38 cellular contexts compared by ENCODE assay signal in the genomic region with DNA sequence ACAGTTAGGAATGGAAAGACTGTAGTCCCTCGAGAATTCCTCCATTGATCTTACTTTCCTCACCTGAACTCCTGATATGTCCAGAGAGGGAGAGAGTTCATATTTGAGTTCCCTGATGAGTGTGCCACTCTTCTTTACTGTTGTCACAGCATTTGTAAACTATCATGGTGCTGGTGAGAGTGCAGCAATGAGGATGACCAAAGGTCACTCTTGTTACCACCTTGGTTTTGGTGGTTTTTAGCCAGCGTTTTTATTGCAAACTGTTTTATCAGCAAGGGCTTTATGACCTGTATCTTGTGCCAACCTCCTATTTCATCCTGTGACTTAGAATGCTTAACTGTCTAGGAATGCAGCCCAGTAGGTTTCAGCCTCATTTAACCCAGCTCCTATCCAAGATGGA.
"Had no signal": no experiment of that assay in that cellular context is flagged by ENCODE, and none has a peak within 500 bp of the region (broad histone marks: within the 10 kb centered on the region; RNA-seq: fewer than 3 reads in every experiment).

No MANE protein-coding gene starts in this region.

- H3K4me3 ChIP-seq: ascending aorta, cardiac muscle cell had no signal

- H3K27me3 ChIP-seq: ascending aorta, cardiac muscle cell had no signal

- H3K36me3 ChIP-seq: ascending aorta, cardiac muscle cell, WERI-Rb-1 had no signal

- H3K27ac ChIP-seq: ascending aorta, cardiac muscle cell, WERI-Rb-1 had no signal

- H3K27me3 Mint-ChIP-seq: activated CD4-positive, alpha-beta memory T cell treated with anti-CD3 and anti-CD28 coated beads, Interleukin-2, amount 10 ng/mL, durations not matched to agents 7 days and 5 days; activated CD4-positive, alpha-beta T cell treated with anti-CD3 and anti-CD28 coated beads for 36 hours; activated CD4-positive, alpha-beta T cell treated with anti-CD3 and anti-CD28 coated beads, Interleukin-2, amount 10 ng/mL, durations not matched to agents 7 days and 5 days; activated CD8-positive, alpha-beta memory T cell treated with anti-CD3 and anti-CD28 coated beads, Interleukin-2, amount 10 ng/mL, durations not matched to agents 7 days and 5 days; activated naive CD4-positive, alpha-beta T cell treated with anti-CD3 and anti-CD28 coated beads, Interleukin-2, amount 10 ng/mL, durations not matched to agents 7 days and 5 days; activated naive CD4-positive, alpha-beta T cell treated with anti-CD3 and anti-CD28 coated beads, Interleukin-2, amount 50 U/mL, for 24 hours; activated naive CD8-positive, alpha-beta T cell; activated naive CD8-positive, alpha-beta T cell treated with anti-CD3 and anti-CD28 coated beads, Interleukin-2, amount 10 ng/mL, durations not matched to agents 7 days and 5 days; activated naive CD8-positive, alpha-beta T cell treated with anti-CD3 and anti-CD28 coated beads, Interleukin-2, amount 50 U/mL, for 24 hours; activated T-cell treated with anti-CD3 and anti-CD28 coated beads, Interleukin-2, amount 50 U/mL, for 24 hours; central memory CD8-positive, alpha-beta T cell had no signal

- ATAC-seq: activated CD4-positive, alpha-beta T cell treated with anti-CD3 and anti-CD28 coated beads for 36 hours; activated CD4-positive, CD25-positive, alpha-beta regulatory T cell treated with anti-CD3 and anti-CD28 coated beads, Interleukin-2, amount 50 U/mL, for 24 hours; activated CD8-positive, alpha-beta memory T cell treated with anti-CD3 and anti-CD28 coated beads, Interleukin-2, amount 10 ng/mL, durations not matched to agents 7 days and 5 days; activated CD8-positive, alpha-beta T cell treated with anti-CD3 and anti-CD28 coated beads, Interleukin-2, amount 10 ng/mL, durations not matched to agents 7 days and 5 days; activated naive CD8-positive, alpha-beta T cell treated with anti-CD3 and anti-CD28 coated beads, Interleukin-2, amount 50 U/mL, for 24 hours; WTC11 had no signal

- H3K4me1 ChIP-seq: ascending aorta had no signal

- DNase-seq: activated CD4-positive, alpha-beta memory T cell treated with anti-CD3 and anti-CD28 coated beads, Interleukin-2, amount 10 ng/mL, durations not matched to agents 7 days and 5 days; activated CD4-positive, alpha-beta T cell treated with anti-CD3 and anti-CD28 coated beads for 1 hour; activated CD4-positive, alpha-beta T cell treated with anti-CD3 and anti-CD28 coated beads for 36 hours; activated CD4-positive, alpha-beta T cell treated with anti-CD3 and anti-CD28 coated beads for 48 hours; activated CD4-positive, alpha-beta T cell treated with anti-CD3 and anti-CD28 coated beads, Interleukin-2, amount 10 ng/mL, durations not matched to agents 7 days and 5 days; activated CD4-positive, alpha-beta T cell treated with anti-CD3 and anti-CD28 coated beads, Interleukin-2, amount 50 U/mL, for 48 hours; activated CD4-positive, CD25-positive, alpha-beta regulatory T cell; activated CD8-positive, alpha-beta memory T cell treated with anti-CD3 and anti-CD28 coated beads for 24 hours; activated CD8-positive, alpha-beta memory T cell treated with anti-CD3 and anti-CD28 coated beads, Interleukin-2, amount 10 ng/mL, durations not matched to agents 7 days and 5 days; activated CD8-positive, alpha-beta memory T cell treated with anti-CD3 and anti-CD28 coated beads, Interleukin-2, amount 50 U/mL, for 48 hours; activated CD8-positive, alpha-beta T cell treated with anti-CD3 and anti-CD28 coated beads, Interleukin-2, amount 10 ng/mL, durations not matched to agents 7 days and 5 days; activated effector memory CD4-positive, alpha-beta T cell treated with Interleukin-2 at 50 U/mL for 16 hours; activated gamma-delta T cell; activated naive CD4-positive, alpha-beta T cell treated with anti-CD3 and anti-CD28 coated beads, Interleukin-2, amount 10 ng/mL, durations not matched to agents 7 days and 5 days; activated naive CD4-positive, alpha-beta T cell treated with Interleukin-2 at 50 U/mL for 16 hours; activated naive CD8-positive, alpha-beta T cell treated with anti-CD3 and anti-CD28 coated beads, Interleukin-2, amount 10 ng/mL, durations not matched to agents 7 days and 5 days; activated naive CD8-positive, alpha-beta T cell treated with anti-CD3 and anti-CD28 coated beads, Interleukin-2, amount 50 U/mL, for 24 hours; activated T-cell treated with anti-CD3 and anti-CD28 coated beads, Interleukin-2, amount 50 U/mL, for 24 hours; activated T-cell treated with anti-CD3 and anti-CD28 coated beads, Interleukin-2, amount 50 U/mL, for 48 hours; amygdala; anterior cingulate cortex; caudate nucleus; cerebellar nuclear complex; T-helper 1 cell; T-helper 2 cell; T-helper 9 cell; WERI-Rb-1 had no signal

- H3K9me3 ChIP-seq: ascending aorta had no signal

- H3K36me3 Mint-ChIP-seq: activated CD8-positive, alpha-beta memory T cell treated with anti-CD3 and anti-CD28 coated beads, Interleukin-2, amount 10 ng/mL, durations not matched to agents 7 days and 5 days; activated naive CD4-positive, alpha-beta T cell treated with anti-CD3 and anti-CD28 coated beads, Interleukin-2, amount 10 ng/mL, durations not matched to agents 7 days and 5 days; activated naive CD4-positive, alpha-beta T cell treated with anti-CD3 and anti-CD28 coated beads, Interleukin-2, amount 50 U/mL, for 24 hours; activated naive CD8-positive, alpha-beta T cell treated with anti-CD3 and anti-CD28 coated beads, Interleukin-2, amount 10 ng/mL, durations not matched to agents 7 days and 5 days; brain had no signal

- H3K4me3 Mint-ChIP-seq: activated CD4-positive, alpha-beta memory T cell treated with anti-CD3 and anti-CD28 coated beads, Interleukin-2, amount 10 ng/mL, durations not matched to agents 7 days and 5 days; activated CD4-positive, alpha-beta T cell treated with anti-CD3 and anti-CD28 coated beads for 36 hours; activated CD4-positive, alpha-beta T cell treated with anti-CD3 and anti-CD28 coated beads, Interleukin-2, amount 10 ng/mL, durations not matched to agents 7 days and 5 days; activated CD8-positive, alpha-beta memory T cell treated with anti-CD3 and anti-CD28 coated beads, Interleukin-2, amount 10 ng/mL, durations not matched to agents 7 days and 5 days; activated CD8-positive, alpha-beta T cell treated with anti-CD3 and anti-CD28 coated beads, Interleukin-2, amount 10 ng/mL, durations not matched to agents 7 days and 5 days; activated naive CD4-positive, alpha-beta T cell treated with anti-CD3 and anti-CD28 coated beads, Interleukin-2, amount 10 ng/mL, durations not matched to agents 7 days and 5 days; activated naive CD4-positive, alpha-beta T cell treated with anti-CD3 and anti-CD28 coated beads, Interleukin-2, amount 50 U/mL, for 24 hours; activated naive CD8-positive, alpha-beta T cell; activated naive CD8-positive, alpha-beta T cell treated with anti-CD3 and anti-CD28 coated beads, Interleukin-2, amount 10 ng/mL, durations not matched to agents 7 days and 5 days; activated naive CD8-positive, alpha-beta T cell treated with anti-CD3 and anti-CD28 coated beads, Interleukin-2, amount 50 U/mL, for 24 hours; activated T-cell treated with anti-CD3 and anti-CD28 coated beads, Interleukin-2, amount 50 U/mL, for 24 hours; brain; central memory CD8-positive, alpha-beta T cell; T-helper 1 cell treated with Interleukin-12 subunit alpha and Interleukin-12 subunit beta and Interleukin-4 antibody, amounts not matched to agents 30 μg/mL and 1 μg/mL, for 36 hours; T-helper 2 cell treated with Interferon-gamma antibody and Interleukin-4, amounts not matched to agents 5 μg/mL and 100 μg/mL, for 36 hours; WTC11 had no signal

- H3K27ac Mint-ChIP-seq: activated CD4-positive, alpha-beta memory T cell treated with anti-CD3 and anti-CD28 coated beads, Interleukin-2, amount 10 ng/mL, durations not matched to agents 7 days and 5 days; activated CD4-positive, alpha-beta T cell treated with anti-CD3 and anti-CD28 coated beads for 36 hours; activated CD4-positive, alpha-beta T cell treated with anti-CD3 and anti-CD28 coated beads, Interleukin-2, amount 10 ng/mL, durations not matched to agents 7 days and 5 days; activated CD8-positive, alpha-beta memory T cell treated with anti-CD3 and anti-CD28 coated beads, Interleukin-2, amount 10 ng/mL, durations not matched to agents 7 days and 5 days; activated CD8-positive, alpha-beta T cell treated with anti-CD3 and anti-CD28 coated beads, Interleukin-2, amount 10 ng/mL, durations not matched to agents 7 days and 5 days; activated naive CD4-positive, alpha-beta T cell treated with anti-CD3 and anti-CD28 coated beads, Interleukin-2, amount 10 ng/mL, durations not matched to agents 7 days and 5 days; activated naive CD4-positive, alpha-beta T cell treated with anti-CD3 and anti-CD28 coated beads, Interleukin-2, amount 50 U/mL, for 24 hours; activated naive CD8-positive, alpha-beta T cell; activated naive CD8-positive, alpha-beta T cell treated with anti-CD3 and anti-CD28 coated beads, Interleukin-2, amount 10 ng/mL, durations not matched to agents 7 days and 5 days; activated naive CD8-positive, alpha-beta T cell treated with anti-CD3 and anti-CD28 coated beads, Interleukin-2, amount 50 U/mL, for 24 hours; activated T-cell treated with anti-CD3 and anti-CD28 coated beads, Interleukin-2, amount 50 U/mL, for 24 hours; activated T-helper 2 cell treated with anti-CD3 and anti-CD28 coated beads, Interferon-gamma antibody, Interleukin-2, Interleukin-4, amounts not matched to agents 10 μg/mL and 5 μg/mL and 100 μg/mL, durations not matched to agents 14 hours and 24 hours and 36 hours; brain; T-helper 1 cell treated with Interleukin-12 subunit alpha and Interleukin-12 subunit beta and Interleukin-4 antibody, amounts not matched to agents 30 μg/mL and 1 μg/mL, for 36 hours; T-helper 2 cell treated with Interferon-gamma antibody and Interleukin-4, amounts not matched to agents 5 μg/mL and 100 μg/mL, for 36 hours; WTC11 had no signal

- H3K4me1 Mint-ChIP-seq: activated CD4-positive, alpha-beta memory T cell treated with anti-CD3 and anti-CD28 coated beads, Interleukin-2, amount 10 ng/mL, durations not matched to agents 7 days and 5 days; activated CD4-positive, alpha-beta T cell treated with anti-CD3 and anti-CD28 coated beads for 36 hours; activated CD4-positive, alpha-beta T cell treated with anti-CD3 and anti-CD28 coated beads, Interleukin-2, amount 10 ng/mL, durations not matched to agents 7 days and 5 days; activated CD8-positive, alpha-beta memory T cell treated with anti-CD3 and anti-CD28 coated beads, Interleukin-2, amount 10 ng/mL, durations not matched to agents 7 days and 5 days; activated naive CD4-positive, alpha-beta T cell treated with anti-CD3 and anti-CD28 coated beads, Interleukin-2, amount 10 ng/mL, durations not matched to agents 7 days and 5 days; activated naive CD4-positive, alpha-beta T cell treated with anti-CD3 and anti-CD28 coated beads, Interleukin-2, amount 50 U/mL, for 24 hours; activated naive CD8-positive, alpha-beta T cell treated with anti-CD3 and anti-CD28 coated beads, Interleukin-2, amount 10 ng/mL, durations not matched to agents 7 days and 5 days; activated naive CD8-positive, alpha-beta T cell treated with anti-CD3 and anti-CD28 coated beads, Interleukin-2, amount 50 U/mL, for 24 hours; brain; central memory CD8-positive, alpha-beta T cell; WTC11 had no signal
